Comparison of ENCODE assay signal across 16 cellular contexts in genomic region chr12:122757568-122757967, GRCh38. TPM values are rescaled to one million over a fixed set of nuclear protein-coding genes. Genes with fewer than 3 reads are reported as not detected.
DNase-seq lines count a peak whose midpoint lies in the region; TF ChIP-seq lines count a peak whose summit lies in the region.
"Had no signal": no experiment of that assay in that cellular context is flagged by ENCODE, and none has a peak within 500 bp of the region (broad histone marks: within the 10 kb centered on the region; RNA-seq: fewer than 3 reads in every experiment).

No MANE protein-coding gene starts in this region.

- H3K27me3 Mint-ChIP-seq in activated T-cell treated with anti-CD3 and anti-CD28 coated beads, Interleukin-2, amount 50 U/mL, for 24 hours = no peaks in the 10 kb centered on the region
- H3K27me3 Mint-ChIP-seq in activated T-helper 2 cell treated with anti-CD3 and anti-CD28 coated beads, Interferon-gamma antibody, Interleukin-2, Interleukin-4, amounts not matched to agents 10 μg/mL and 5 μg/mL and 100 μg/mL, durations not matched to agents 14 hours and 24 hours and 36 hours (ENCODE audit: low read depth) = no peaks in the 10 kb centered on the region
- no peaks in the 10 kb centered on the region for H3K27me3 Mint-ChIP-seq in nephron progenitor cell (ENCODE audit: low read depth, poor library complexity)

- H3K4me3 ChIP-seq in right atrium auricular region = no peak overlapping the region
- H3K4me3 ChIP-seq: BLaER1 treated with 17β-estradiol and CSF1 and Interleukin-3, amounts not matched to agents 10 nM and 100 nM; GM23338 had no signal

- peaks cover 96% of the 10 kb centered on the region for H3K36me3 Mint-ChIP-seq in activated T-cell treated with anti-CD3 and anti-CD28 coated beads, Interleukin-2, amount 50 U/mL, for 24 hours (ENCODE audit: low read depth)
- H3K36me3 Mint-ChIP-seq in activated T-helper 2 cell treated with anti-CD3 and anti-CD28 coated beads, Interferon-gamma antibody, Interleukin-2, Interleukin-4, amounts not matched to agents 10 μg/mL and 5 μg/mL and 100 μg/mL, durations not matched to agents 14 hours and 24 hours and 36 hours (ENCODE audit: low read depth) = peaks cover 77% of the 10 kb centered on the region
- peaks cover 66% of the 10 kb centered on the region for H3K36me3 Mint-ChIP-seq in nephron progenitor cell (ENCODE audit: low read depth)

- H3K36me3 ChIP-seq in right atrium auricular region = peaks cover 50% of the 10 kb centered on the region

- TF ChIP-seq CTCF in nephron progenitor cell (IDR thresholded peaks at IDR 0.05) (no peak), right atrium auricular region (IDR thresholded peaks at IDR 0.05) (no peak)

- no peaks in the 10 kb centered on the region for H3K27me3 ChIP-seq in right atrium auricular region
- H3K27me3 ChIP-seq: BLaER1 treated with 17β-estradiol and CSF1 and Interleukin-3, amounts not matched to agents 10 nM and 100 nM had no signal

- H3K9me3 ChIP-seq in right atrium auricular region = no peaks in the 10 kb centered on the region
- H3K9me3 ChIP-seq: BLaER1 treated with 17β-estradiol and CSF1 and Interleukin-3, amounts not matched to agents 10 nM and 100 nM had no signal

- peaks cover 0 to 14% of the 10 kb centered on the region in 2 donors for H3K4me1 ChIP-seq in right atrium auricular region

- H3K9me3 Mint-ChIP-seq in activated T-cell treated with anti-CD3 and anti-CD28 coated beads, Interleukin-2, amount 50 U/mL, for 24 hours = no peaks in the 10 kb centered on the region
- no peaks in the 10 kb centered on the region for H3K9me3 Mint-ChIP-seq in activated T-helper 2 cell treated with anti-CD3 and anti-CD28 coated beads, Interferon-gamma antibody, Interleukin-2, Interleukin-4, amounts not matched to agents 10 μg/mL and 5 μg/mL and 100 μg/mL, durations not matched to agents 14 hours and 24 hours and 36 hours
- no peaks in the 10 kb centered on the region for H3K9me3 Mint-ChIP-seq in nephron progenitor cell
- H3K9me3 Mint-ChIP-seq: GM23338 had no signal

- no peak for DNase-seq in activated T-cell treated with anti-CD3 and anti-CD28 coated beads, Interleukin-2, amount 50 U/mL, for 24 hours
- no peak for DNase-seq in activated T-cell treated with anti-CD3 and anti-CD28 coated beads, Interleukin-2, amount 50 U/mL, for 1 hour
- peak; percentile 91 for DNase-seq in OCI-M1 (lab: John Stamatoyannopoulos, UW)
- no peak for DNase-seq in activated T-helper 2 cell treated with anti-CD3 and anti-CD28 coated beads, Interferon-gamma antibody, Interleukin-2, Interleukin-4, amounts not matched to agents 10 μg/mL and 5 μg/mL and 100 μg/mL, durations not matched to agents 14 hours and 24 hours and 36 hours (ENCODE audit: low spot score)
- DNase-seq in nephron progenitor cell = no peak
- no peak for DNase-seq in stimulated activated CD4-positive, alpha-beta T cell treated with anti-CD3 and anti-CD28 coated beads, Interleukin-2, amount 100 ng/mL, for 48 hours
- no peak for DNase-seq in stimulated activated CD4-positive, alpha-beta T cell treated with anti-CD3 and anti-CD28 coated beads, Interleukin-15, amount 100 ng/mL, for 24 hours
- DNase-seq in right atrium auricular region (ENCODE audit: low spot score) = no peak
- DNase-seq: GF-D8, NCI-H1048, NCI-H2227 treated with DMSO at 0.1 percent for 48 hours, NCI-H524 had no signal

- peaks cover 49% of the 10 kb centered on the region for H3K4me1 Mint-ChIP-seq in activated T-cell treated with anti-CD3 and anti-CD28 coated beads, Interleukin-2, amount 50 U/mL, for 24 hours (ENCODE audit: low read depth)
- peaks cover 35% of the 10 kb centered on the region for H3K4me1 Mint-ChIP-seq in activated T-helper 2 cell treated with anti-CD3 and anti-CD28 coated beads, Interferon-gamma antibody, Interleukin-2, Interleukin-4, amounts not matched to agents 10 μg/mL and 5 μg/mL and 100 μg/mL, durations not matched to agents 14 hours and 24 hours and 36 hours (ENCODE audit: low read depth)
- peaks cover 23% of the 10 kb centered on the region for H3K4me1 Mint-ChIP-seq in nephron progenitor cell

- H3K27ac Mint-ChIP-seq in activated T-cell treated with anti-CD3 and anti-CD28 coated beads, Interleukin-2, amount 50 U/mL, for 24 hours = peak overlapping the region; percentile 59
- peak overlapping the region; percentile 40 for H3K27ac Mint-ChIP-seq in activated T-helper 2 cell treated with anti-CD3 and anti-CD28 coated beads, Interferon-gamma antibody, Interleukin-2, Interleukin-4, amounts not matched to agents 10 μg/mL and 5 μg/mL and 100 μg/mL, durations not matched to agents 14 hours and 24 hours and 36 hours
- peak overlapping the region; percentile 11 for H3K27ac Mint-ChIP-seq in nephron progenitor cell
- H3K27ac Mint-ChIP-seq: GM23338 had no signal

- intact Hi-C loops in activated T-helper 2 cell treated with anti-CD3 and anti-CD28 coated beads, Interferon-gamma antibody, Interleukin-2, Interleukin-4, amounts not matched to agents 10 μg/mL and 5 μg/mL and 100 μg/mL, durations not matched to agents 14 hours and 24 hours and 36 hours (cut with micrococcal nuclease) = no loop called here

- H3K4me3 Mint-ChIP-seq in activated T-cell treated with anti-CD3 and anti-CD28 coated beads, Interleukin-2, amount 50 U/mL, for 24 hours = no peak overlapping the region
- no peak overlapping the region for H3K4me3 Mint-ChIP-seq in activated T-helper 2 cell treated with anti-CD3 and anti-CD28 coated beads, Interferon-gamma antibody, Interleukin-2, Interleukin-4, amounts not matched to agents 10 μg/mL and 5 μg/mL and 100 μg/mL, durations not matched to agents 14 hours and 24 hours and 36 hours (ENCODE audit: low read depth)
- H3K4me3 Mint-ChIP-seq in nephron progenitor cell = no peak overlapping the region
- H3K4me3 Mint-ChIP-seq: GM23338 had no signal

- no peak overlapping the region for H3K27ac ChIP-seq in right atrium auricular region
- H3K27ac ChIP-seq: BLaER1 treated with 17β-estradiol and CSF1 and Interleukin-3, amounts not matched to agents 10 nM and 100 nM; HL-60 had no signal

RNA-seq across cellular contexts. Expression of gene DENR, which starts 4.9 kb away (rescaled TPM):
- 76.7 and 79.6 TPM in 2 replicates for total RNA-seq in activated T-helper 2 cell treated with anti-CD3 and anti-CD28 coated beads, Interferon-gamma antibody, Interleukin-2, Interleukin-4, amounts not matched to agents 10 μg/mL and 5 μg/mL and 100 μg/mL, durations not matched to agents 14 hours and 24 hours and 36 hours
- 10 to 100 TPM; 14.7 to 16.1 TPM for total RNA-seq in right atrium auricular region

RNA-seq across cellular contexts. Expression of gene CCDC62, which starts 16.8 kb away (rescaled TPM):
- total RNA-seq in activated T-helper 2 cell treated with anti-CD3 and anti-CD28 coated beads, Interferon-gamma antibody, Interleukin-2, Interleukin-4, amounts not matched to agents 10 μg/mL and 5 μg/mL and 100 μg/mL, durations not matched to agents 14 hours and 24 hours and 36 hours = 0.39 and 0.62 TPM in 2 replicates
- under 1 TPM; 0.48 to 0.67 TPM for total RNA-seq in right atrium auricular region

RNA-seq across cellular contexts. Expression of gene HCAR1, which starts 26.9 kb away (rescaled TPM):
- total RNA-seq in activated T-helper 2 cell treated with anti-CD3 and anti-CD28 coated beads, Interferon-gamma antibody, Interleukin-2, Interleukin-4, amounts not matched to agents 10 μg/mL and 5 μg/mL and 100 μg/mL, durations not matched to agents 14 hours and 24 hours and 36 hours = 2.6 and 2.8 TPM in 2 replicates
- total RNA-seq in right atrium auricular region = under 1 TPM in 1 of 2 donors, not detected in 1; 0.12 TPM

RNA-seq across cellular contexts. Expression of gene HCAR3, which starts 41.0 kb away (rescaled TPM):
- 0.34 and 0.46 TPM in 2 replicates for total RNA-seq in activated T-helper 2 cell treated with anti-CD3 and anti-CD28 coated beads, Interferon-gamma antibody, Interleukin-2, Interleukin-4, amounts not matched to agents 10 μg/mL and 5 μg/mL and 100 μg/mL, durations not matched to agents 14 hours and 24 hours and 36 hours
- total RNA-seq in right atrium auricular region = not detected
- total RNA-seq: Daoy, GM23338 had no signal

RNA-seq across cellular contexts. Expression of gene HCAR2, which starts 54.4 kb away (rescaled TPM):
- total RNA-seq in activated T-helper 2 cell treated with anti-CD3 and anti-CD28 coated beads, Interferon-gamma antibody, Interleukin-2, Interleukin-4, amounts not matched to agents 10 μg/mL and 5 μg/mL and 100 μg/mL, durations not matched to agents 14 hours and 24 hours and 36 hours = 0.16 TPM in 2 replicates
- under 1 TPM in 1 of 2 donors, not detected in 1; 0.79 TPM for total RNA-seq in right atrium auricular region
- total RNA-seq: Daoy, GM23338 had no signal
